19 cellular contexts compared by ENCODE assay signal in genomic region chr4:149707862-149708261, GRCh38.
"Had no signal": no experiment of that assay in that cellular context is flagged by ENCODE, and none has a peak within 500 bp of the region (broad histone marks: within the 10 kb centered on the region; RNA-seq: fewer than 3 reads in every experiment).

No MANE protein-coding gene starts in this region.

- H2AFZ ChIP-seq: hepatocyte, neural progenitor cell had no signal

- H3K9ac ChIP-seq: neural progenitor cell had no signal

- FAIRE-seq: kidney, small intestine had no signal

- H3K4me2 ChIP-seq: hepatocyte, neural progenitor cell had no signal

- H3K27me3 ChIP-seq: hepatocyte, neural progenitor cell, ovary, tibial artery, upper lobe of left lung, uterus had no signal

- H3K4me1 ChIP-seq: neural progenitor cell, upper lobe of left lung, uterus had no signal

- DNase-seq: effector CD4-positive, alpha-beta T cell; endodermal cell; foreskin melanocyte; head of caudate nucleus; kidney; mammary epithelial cell; nucleus accumbens; ovary; right cardiac atrium; small intestine; stimulated activated CD4-positive, alpha-beta T cell treated with anti-CD3 and anti-CD28 coated beads, Interleukin-2, amount 100 ng/mL, for 48 hours; stimulated activated naive CD4-positive, alpha-beta T cell treated with Interleukin-2 at 50 U/mL for 16 hours; tibial artery; upper lobe of left lung; uterus had no signal

- H3K36me3 ChIP-seq: neural progenitor cell, ovary, tibial artery, upper lobe of left lung, uterus had no signal

- H3K9me3 ChIP-seq: ovary, tibial artery, upper lobe of left lung, uterus had no signal

- ATAC-seq: natural killer cell treated with Interleukin-12 subunit alpha and Interleukin-12 subunit beta and Interleukin-15 and Interleukin-18, amount 100 ng/mL, for 72 hours; right cardiac atrium had no signal

- H3K79me2 ChIP-seq: hepatocyte had no signal

- H3K27ac ChIP-seq: coronary artery, hepatocyte, neural progenitor cell, ovary, tibial artery, upper lobe of left lung, uterus had no signal

- H3K4me3 ChIP-seq: coronary artery, hepatocyte, neural progenitor cell, ovary, tibial artery, upper lobe of left lung, uterus had no signal
